In the genomic region with DNA sequence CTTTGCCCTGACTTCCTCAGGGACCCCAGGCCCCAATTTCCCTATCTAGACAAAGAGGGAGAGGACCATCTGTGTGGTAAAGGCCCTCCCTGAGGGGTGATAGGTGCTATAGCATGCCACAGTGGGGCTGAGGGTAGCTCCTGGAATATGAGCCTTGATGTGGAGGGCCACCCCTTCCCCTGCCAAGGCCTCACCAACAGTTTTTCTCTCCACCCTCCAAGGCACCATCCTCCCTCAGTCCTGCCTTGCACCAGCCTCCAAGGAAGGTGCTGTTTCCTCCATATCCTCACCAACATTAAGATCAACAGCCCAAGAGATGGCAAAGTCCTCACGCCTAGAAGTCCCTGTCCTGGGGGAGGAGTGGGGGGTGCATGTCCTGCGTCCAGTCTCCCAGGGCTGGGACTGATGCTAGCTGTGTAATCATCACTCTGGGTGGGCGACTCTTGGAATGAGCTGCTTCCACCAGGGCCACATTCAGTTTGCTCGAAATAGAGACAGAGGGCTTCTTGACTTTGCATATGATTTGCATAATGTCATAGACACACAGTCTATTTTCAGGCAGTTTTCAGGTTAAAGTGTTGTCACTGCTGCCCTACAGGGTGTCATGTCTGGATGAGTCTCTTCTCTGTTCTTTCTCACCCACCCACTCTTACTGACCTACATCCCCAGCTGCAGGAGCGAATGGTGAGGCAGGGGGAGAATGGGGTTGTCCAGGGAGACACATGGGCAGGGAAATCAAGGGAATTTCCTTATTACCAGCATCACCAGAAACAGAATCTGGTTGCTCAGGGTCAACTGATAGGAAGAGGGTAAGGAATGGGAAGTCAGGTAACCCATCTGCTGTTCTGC, we compare ENCODE assay signal across 13 cellular contexts. TPM values are rescaled to one million over a fixed set of nuclear protein-coding genes. Genes with fewer than 3 reads are reported as not detected.
DNase-seq lines count a peak whose midpoint lies in the region; ATAC-seq, FAIRE-seq and TF ChIP-seq lines count a peak whose summit lies in the region.
"Had no signal": no experiment of that assay in that cellular context is flagged by ENCODE, and none has a peak within 500 bp of the region (broad histone marks: within the 10 kb centered on the region; RNA-seq: fewer than 3 reads in every experiment).

No MANE protein-coding gene starts in this region.

- ATAC-seq in GM21360 (IDR thresholded peaks at IDR 0.05; ENCODE audit: unreplicated experiment), result peak; percentile 55
- ATAC-seq in GM18861 (IDR thresholded peaks at IDR 0.05; ENCODE audit: unreplicated experiment), result no peak
- ATAC-seq: Panc1 had no signal

- TF ChIP-seq CTCF in parathyroid adenoma (IDR thresholded peaks at IDR 0.05), result no peak

- peaks cover 77% of the 10 kb centered on the region for H3K4me1 ChIP-seq in parathyroid adenoma

- no peaks in the 10 kb centered on the region for H3K9me3 ChIP-seq in parathyroid adenoma (ENCODE audit: control insufficient read depth, low read length)
- H3K9me3 ChIP-seq: esophagus squamous epithelium had no signal

- H3K27me3 ChIP-seq in parathyroid adenoma (ENCODE audit: control insufficient read depth, insufficient read depth, low read length), result no peaks in the 10 kb centered on the region
- H3K27me3 ChIP-seq: esophagus squamous epithelium had no signal

- peak overlapping the region; percentile 91 for H3K27ac ChIP-seq in parathyroid adenoma

- FAIRE-seq in GM12891 (lab: Jason Lieb, UNC), result peak; percentile 73

- no peak overlapping the region for H3K4me3 ChIP-seq in parathyroid adenoma (ENCODE audit: low read depth, low read length)
- H3K4me3 ChIP-seq: esophagus squamous epithelium had no signal

- no peak overlapping the region for H2AFZ ChIP-seq in parathyroid adenoma

- DNase-seq in GM12891 (ENCODE audit: insufficient read length, low spot score), result no peak
- DNase-seq in NCI-H526 (lab: John Stamatoyannopoulos, UW), result peak; percentile 93 to 95
- DNase-seq in stimulated activated CD4-positive, alpha-beta T cell treated with anti-CD3 and anti-CD28 coated beads, Interleukin-12 subunit alpha, Interleukin-12 subunit beta, amount 100 ng/mL, for 4 hours, result no peak
- DNase-seq in GOT3 (lab: John Stamatoyannopoulos, UW), result no peak
- no peak for DNase-seq in DMS53 treated with DMSO at 0.1 percent for 48 hours (lab: John Stamatoyannopoulos, UW; ENCODE audit: unreplicated experiment)
- DNase-seq: CD8-positive, alpha-beta memory T cell; esophagus squamous epithelium; HFFc6; NCI-H345 had no signal

- peak overlapping the region; percentile 49 for H3K4me2 ChIP-seq in parathyroid adenoma (ENCODE audit: low read length)

- H3K79me2 ChIP-seq in parathyroid adenoma, result no peaks in the 10 kb centered on the region

- H3K9ac ChIP-seq in parathyroid adenoma, result no peak overlapping the region

- no peaks in the 10 kb centered on the region for H3K36me3 ChIP-seq in parathyroid adenoma (ENCODE audit: control insufficient read depth, insufficient read depth, low read length)
- H3K36me3 ChIP-seq: esophagus squamous epithelium had no signal

- TF ChIP-seq POLR2A in GM12891 (IDR thresholded peaks at IDR 0.05; ENCODE audit: low read depth, low read length), result no peak

TF ChIP-seq in GM12891, 5 proteins besides CTCF, POLR2A, EP300 and RAD21:
- TF ChIP-seq POU2F2 (IDR thresholded peaks at IDR 0.05; ENCODE audit: low read depth, low read length) (peak; percentile 89), POLR2AphosphoS5 (IDR thresholded peaks at IDR 0.05; ENCODE audit: low read depth, low read length) (no peak)

RNA-seq across cellular contexts. Expression of gene ACVRL1, which starts 17.5 kb away (rescaled TPM):
- 0.04 TPM for polyA plus RNA-seq in GM12891 (2012; ENCODE audit: low read depth, missing spikeins)
- polyA plus RNA-seq: CD8-positive, alpha-beta memory T cell had no signal

RNA-seq across cellular contexts. Expression of gene ACVR1B, which starts 26.7 kb away (rescaled TPM):
- 1.6 TPM for polyA plus RNA-seq in GM12891 (2012; ENCODE audit: low read depth, missing spikeins)

RNA-seq across cellular contexts. Expression of gene ANKRD33, which starts 36.9 kb away (rescaled TPM):
- not detected for polyA plus RNA-seq in GM12891 (2012; ENCODE audit: low read depth, missing spikeins)
- polyA plus RNA-seq: CD8-positive, alpha-beta memory T cell had no signal

Comparison
In these comparisons a context has a peak if more than half of its experiments do, and no peak if none do; other contexts are left out.
1. DNase-seq: peak in NCI-H526 (2 of 2); none in GM12891 (single experiment), stimulated activated CD4-positive, alpha-beta T cell treated with anti-CD3 and anti-CD28 coated beads, Interleukin-12 subunit alpha, Interleukin-12 subunit beta, amount 100 ng/mL, for 4 hours (single experiment), GOT3 (single experiment) and DMS53 treated with DMSO at 0.1 percent for 48 hours (single experiment).